15 cellular contexts compared by ENCODE assay signal in the genomic region with DNA sequence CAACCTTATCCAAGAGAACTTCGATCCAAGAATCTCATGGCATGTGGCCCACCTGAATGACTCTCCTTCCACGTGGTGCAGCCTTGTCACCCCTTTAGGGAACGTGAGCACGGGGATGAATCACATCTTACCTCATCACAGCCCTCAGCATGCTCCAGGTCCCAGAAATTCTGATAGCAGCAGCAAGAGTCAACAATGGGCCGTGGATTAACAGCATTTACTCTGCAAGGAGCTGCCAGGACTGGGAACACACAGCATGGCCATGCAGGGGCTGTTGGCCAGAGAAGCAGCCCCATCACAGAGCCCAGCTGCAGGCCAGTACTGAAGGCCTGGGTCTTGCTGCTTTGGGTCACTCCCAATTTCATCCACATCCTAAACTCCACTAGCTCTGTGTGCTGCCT.
A peak's percentile ranks its signal among the peaks of the same experiment; 100 is the strongest.
DNase-seq lines count a peak whose midpoint lies in the region; ATAC-seq and TF ChIP-seq lines count a peak whose summit lies in the region.
"Had no signal": no experiment of that assay in that cellular context is flagged by ENCODE, and none has a peak within 500 bp of the region (broad histone marks: within the 10 kb centered on the region; RNA-seq: fewer than 3 reads in every experiment).

No MANE protein-coding gene starts in this region.

- no peaks in the 10 kb centered on the region for H3K36me3 Mint-ChIP-seq in CD14-positive monocyte
- H3K36me3 Mint-ChIP-seq: brain; naive thymus-derived CD8-positive, alpha-beta T cell had no signal

- no peak overlapping the region for H3K9ac ChIP-seq in mammary epithelial cell (ENCODE audit: insufficient read depth, low read length)
- H3K9ac ChIP-seq: BLaER1 had no signal

- intact Hi-C loops in mammary epithelial cell (cut with micrococcal nuclease) = no loop called here
- intact Hi-C loops in gastrocnemius medialis (cut with DNase I; ENCODE audit: low total_unique reads) = no loop called here
- intact Hi-C loops in CD14-positive monocyte (cut with micrococcal nuclease) = no loop called here
- intact Hi-C loops in dorsolateral prefrontal cortex (cut with DNase I) = no loop called here

- H2AFZ ChIP-seq in mammary epithelial cell (ENCODE audit: low read depth, low read length) (no peak overlapping the region), hepatocyte (no peak overlapping the region)

- no peaks in the 10 kb centered on the region for H3K4me1 Mint-ChIP-seq in CD14-positive monocyte

- DNase-seq in HS-5 (ENCODE audit: low read depth) = peak; percentile 4
- DNase-seq in mammary epithelial cell = peak; percentile 21
- DNase-seq in hepatocyte (ENCODE audit: low spot score) = peak; percentile 66
- DNase-seq in gastrocnemius medialis = peak; percentile 92 to 94
- no peak for DNase-seq in CD14-positive monocyte (ENCODE audit: low spot score)
- no peak for DNase-seq in NOMO-1 (lab: John Stamatoyannopoulos, UW; ENCODE audit: unreplicated experiment in 2 of 2)
- no peak for DNase-seq in dorsolateral prefrontal cortex
- no peak for DNase-seq in HuH-7.5 (ENCODE audit: low spot score)
- DNase-seq: erythroblast; naive thymus-derived CD8-positive, alpha-beta T cell; NCI-H526 treated with DMSO at 0.1 percent for 48 hours; WERI-Rb-1 had no signal

- H3K4me1 ChIP-seq in mammary epithelial cell (ENCODE audit: insufficient read depth, low read length) (peaks cover 7% of the 10 kb centered on the region), hepatocyte (ENCODE audit: insufficient read depth) (no peaks in the 10 kb centered on the region), gastrocnemius medialis (peaks cover 39 to 41% of the 10 kb centered on the region in 2 donors)
- H3K4me1 ChIP-seq: SJSA1 had no signal

- no peaks in the 10 kb centered on the region for H4K20me1 ChIP-seq in mammary epithelial cell (ENCODE audit: insufficient read depth, low read length)
- no peaks in the 10 kb centered on the region for H4K20me1 ChIP-seq in hepatocyte (ENCODE audit: insufficient read depth, poor library complexity, severe bottlenecking)
- H4K20me1 ChIP-seq: BLaER1 had no signal

- H3K4me3 ChIP-seq in mammary epithelial cell (replicated peaks in 1 of 3; ENCODE audit: insufficient read depth in 1 of 3, low read depth in 2 of 3, low read length in 3 of 3) (no peak overlapping the region), hepatocyte (no peak overlapping the region), gastrocnemius medialis (no peak overlapping the region), dorsolateral prefrontal cortex (no peak overlapping the region)
- H3K4me3 ChIP-seq: BLaER1, SJSA1 had no signal

- H3K9me3 Mint-ChIP-seq in CD14-positive monocyte = no peaks in the 10 kb centered on the region
- H3K9me3 Mint-ChIP-seq: brain; naive thymus-derived CD8-positive, alpha-beta T cell had no signal

- 20% methylated on average over 5 of the region's 5 CpGs for WGBS in mammary epithelial cell (ENCODE audit: low coverage, missing lambda C conversion rate)
- 47% methylated on average over 5 of the region's 5 CpGs for WGBS in hepatocyte (ENCODE audit: low lambda C conversion rate, missing lambda C conversion rate)

- dilution Hi-C loops in mammary epithelial cell (cut with HindIII; ENCODE audit: low sequenced_read_pairs) = loop anchor here (5.0 kb wide), 1 partner anchor 49 kb away; no protein-coding TSS in a partner anchor

- CTCF ChIA-PET in mammary epithelial cell (lab: Charles Lee; ENCODE audit: low non-redundant PET) = no interaction called here

- no peaks in the 10 kb centered on the region for H3K9me2 ChIP-seq in hepatocyte (replicated peaks; ENCODE audit: insufficient read depth)

- H3K27ac ChIP-seq in mammary epithelial cell (ENCODE audit: insufficient read depth, low read depth, low read length) = no peak overlapping the region
- no peak overlapping the region for H3K27ac ChIP-seq in hepatocyte
- H3K27ac ChIP-seq in gastrocnemius medialis = peak overlapping the region; percentile 81 to 86 (median 83)
- H3K27ac ChIP-seq in dorsolateral prefrontal cortex = no peak overlapping the region
- H3K27ac ChIP-seq: BLaER1, SJSA1, WERI-Rb-1 had no signal

- H3K4me3 Mint-ChIP-seq in CD14-positive monocyte = no peak overlapping the region
- H3K4me3 Mint-ChIP-seq: brain; naive thymus-derived CD8-positive, alpha-beta T cell had no signal

- in situ Hi-C loops in mammary epithelial cell (cut with MboI; ENCODE audit: low sequenced_read_pairs in 2 of 2) (no loop called here), gastrocnemius medialis (cut with MboI; ENCODE audit: low sequenced_read_pairs in 4 of 4) (no loop called here)

- BruUV-seq in mammary epithelial cell (replicated peaks; lab: Mats Ljungman, UMichigan) = no TSS peak

- no peaks in the 10 kb centered on the region for H3K79me2 ChIP-seq in mammary epithelial cell (ENCODE audit: insufficient read depth, low read length)
- H3K79me2 ChIP-seq in hepatocyte = no peaks in the 10 kb centered on the region

- peaks cover 14 to 34% (median 21%) of the 10 kb centered on the region in 3 donors for H3K27me3 Mint-ChIP-seq in CD14-positive monocyte (ENCODE audit: low read depth in 3 of 3)

- H3K9me3 ChIP-seq in mammary epithelial cell (replicated peaks; ENCODE audit: insufficient read depth, low read length) = no peaks in the 10 kb centered on the region
- H3K9me3 ChIP-seq in hepatocyte (ENCODE audit: low read depth) = no peaks in the 10 kb centered on the region
- H3K9me3 ChIP-seq in gastrocnemius medialis = no peaks in the 10 kb centered on the region
- H3K9me3 ChIP-seq: BLaER1, SJSA1 had no signal

- H3K4me2 ChIP-seq in mammary epithelial cell (ENCODE audit: insufficient read depth, low read depth, low read length) (no peak overlapping the region), hepatocyte (no peak overlapping the region)
- H3K4me2 ChIP-seq: BLaER1 had no signal

- no peaks in the 10 kb centered on the region for H3K36me3 ChIP-seq in mammary epithelial cell (ENCODE audit: insufficient read depth, low read length)
- H3K36me3 ChIP-seq in hepatocyte (replicated peaks; ENCODE audit: insufficient read depth, low read depth) = no peaks in the 10 kb centered on the region
- H3K36me3 ChIP-seq in gastrocnemius medialis = no peaks in the 10 kb centered on the region
- H3K36me3 ChIP-seq: BLaER1, SJSA1, WERI-Rb-1 had no signal

- ATAC-seq in gastrocnemius medialis = peak; percentile 89 to 91
- ATAC-seq: naive thymus-derived CD8-positive, alpha-beta T cell had no signal

- H3K27me3 ChIP-seq in mammary epithelial cell (ENCODE audit: insufficient read depth, low read length) (peaks cover 5% of the 10 kb centered on the region), hepatocyte (peaks cover 3% of the 10 kb centered on the region), gastrocnemius medialis (no peaks in the 10 kb centered on the region), dorsolateral prefrontal cortex (peaks cover 0 to 4% (median 0%) of the 10 kb centered on the region in 45 donors)
- H3K27me3 ChIP-seq: BLaER1 had no signal

- TF ChIP-seq CTCF in mammary epithelial cell (conservative IDR thresholded peaks at IDR 0.05 in 1 of 2, IDR thresholded peaks at IDR 0.05 in 1 of 2; ENCODE audit: extremely low read depth in 1 of 2, insufficient read depth in 1 of 2, low read depth in 1 of 2, low read length in 2 of 2) (no peak), hepatocyte (IDR thresholded peaks at IDR 0.05; ENCODE audit: poor library complexity) (no peak), gastrocnemius medialis (IDR thresholded peaks at IDR 0.05 in 4 of 5, conservative IDR thresholded peaks at IDR 0.05 in 1 of 5) (peak in 1 of 5 experiments; percentile 11), CD14-positive monocyte (IDR thresholded peaks at IDR 0.05) (no peak), dorsolateral prefrontal cortex (IDR thresholded peaks at IDR 0.05 in 54 of 56, conservative IDR thresholded peaks at IDR 0.05 in 2 of 56; ENCODE audit: low read depth in 1 of 56, partially characterized antibody in 56 of 56) (no peak)

- no peak overlapping the region for H3K27ac Mint-ChIP-seq in CD14-positive monocyte

- TF ChIP-seq POLR2A in gastrocnemius medialis (IDR thresholded peaks at IDR 0.05) = peak in 1 of 2 donors; percentile 22

Comparison
In these comparisons a context has a peak if more than half of its experiments do, and no peak if none do; other contexts are left out.
1. DNase-seq: peak in HS-5 (single experiment), mammary epithelial cell (single experiment), hepatocyte (single experiment) and gastrocnemius medialis (2 of 2); none in CD14-positive monocyte (single experiment), NOMO-1 (0 of 2), dorsolateral prefrontal cortex (0 of 10) and HuH-7.5 (single experiment).
2. H3K27ac ChIP-seq: peak in gastrocnemius medialis (4 of 4); none in mammary epithelial cell (single experiment), hepatocyte (single experiment) and dorsolateral prefrontal cortex (0 of 59).